In genomic region chr11:126893796-126894195, GRCh38 we compare ENCODE assay signal across 1 cellular context.
TF ChIP-seq lines count a peak whose summit lies in the region.

No MANE protein-coding gene starts in this region.

TF ChIP-seq in WTC11, 78 proteins besides CTCF, POLR2A, EP300 and RAD21 (continued from another document):
- no peak for TF ChIP-seq ZNF512 (CRISPR knock-in tag; IDR thresholded peaks at IDR 0.05; ENCODE audit: borderline replicate concordance)
- TF ChIP-seq FOXP4 (CRISPR knock-in tag; IDR thresholded peaks at IDR 0.05): no peak
- no peak for TF ChIP-seq ETV6 (CRISPR knock-in tag; IDR thresholded peaks at IDR 0.05)
- no peak for TF ChIP-seq ZNF138 (CRISPR knock-in tag; conservative IDR thresholded peaks at IDR 0.05)
- TF ChIP-seq PREB (CRISPR knock-in tag; IDR thresholded peaks at IDR 0.05; ENCODE audit: borderline replicate concordance): no peak
- TF ChIP-seq ZNF281 (CRISPR knock-in tag; IDR thresholded peaks at IDR 0.05): no peak
- TF ChIP-seq USF1 (CRISPR knock-in tag; IDR thresholded peaks at IDR 0.05): no peak
